ENCODE assay signal across 17 cellular contexts in the genomic region with DNA sequence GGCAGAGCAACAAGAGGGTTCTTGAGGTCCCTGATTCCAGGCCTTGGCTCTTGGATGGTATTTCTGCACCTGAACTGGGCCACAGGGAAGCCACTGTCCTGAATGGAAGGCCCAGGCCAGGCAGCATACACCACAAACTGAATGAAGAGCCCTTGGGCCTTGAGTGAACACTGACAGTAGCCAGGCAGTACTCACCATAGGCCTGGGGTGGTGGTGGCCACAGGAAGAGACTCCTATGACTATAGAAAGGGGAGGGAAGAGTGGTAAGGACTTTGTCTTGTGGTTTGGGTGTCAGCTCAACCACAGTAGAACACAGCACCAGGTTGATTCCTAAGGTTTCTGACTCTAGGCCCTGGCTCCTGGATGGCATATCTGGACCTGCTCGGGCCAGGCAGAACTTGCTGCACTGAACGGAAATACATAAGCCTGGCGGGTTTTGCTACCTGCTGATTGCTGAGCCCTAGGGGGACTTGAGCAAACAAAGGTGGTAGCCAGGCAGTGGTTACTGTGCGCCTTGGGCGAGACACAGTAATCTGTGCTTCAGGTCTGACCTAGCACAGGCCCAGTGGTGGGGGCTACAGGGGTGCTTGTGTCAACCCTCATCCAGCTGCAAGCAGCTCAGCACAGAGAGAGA.
DNase-seq lines count a peak whose midpoint lies in the region; ATAC-seq and TF ChIP-seq lines count a peak whose summit lies in the region.
"Had no signal": no experiment of that assay in that cellular context is flagged by ENCODE, and none has a peak within 500 bp of the region (broad histone marks: within the 10 kb centered on the region; RNA-seq: fewer than 3 reads in every experiment).

No MANE protein-coding gene starts in this region.

- peak; percentile 9 for ATAC-seq in Right ventricle myocardium superior (ENCODE audit: poor library complexity)
- peak; percentile 18 for ATAC-seq in activated naive CD8-positive, alpha-beta T cell treated with anti-CD3 and anti-CD28 coated beads, Interleukin-2, amount 10 ng/mL, durations not matched to agents 7 days and 5 days (ENCODE audit: low read depth)
- ATAC-seq in stimulated activated naive B cell treated with anti-CD40 and anti-IgM and Interleukin-4, amounts not matched to agents 10 μg/mL and 1 μg/mL and 100 μg/mL, for 72 hours (replicated peaks) = no peak
- no peak for ATAC-seq in HG03045 (IDR thresholded peaks at IDR 0.05; ENCODE audit: unreplicated experiment)
- no peak for ATAC-seq in HG02642 (IDR thresholded peaks at IDR 0.05; ENCODE audit: poor library complexity, unreplicated experiment)

- H2BK5ac ChIP-seq in mesenchymal stem cell (ENCODE audit: low read depth, low read length, poor library complexity, severe bottlenecking) = no peak overlapping the region

- H3K4me2 ChIP-seq in mesenchymal stem cell (ENCODE audit: low read length, poor library complexity, severe bottlenecking) = no peak overlapping the region

- no peak overlapping the region for H3K23ac ChIP-seq in mesenchymal stem cell (ENCODE audit: low read length in 2 of 2)

- H3K4me3 ChIP-seq in right atrium auricular region (no peak overlapping the region), mesenchymal stem cell (ENCODE audit: insufficient read depth in 1 of 2, low read depth in 1 of 2, low read length in 2 of 2) (no peak overlapping the region)
- H3K4me3 ChIP-seq: HAP-1 had no signal

- peaks cover 12% of the 10 kb centered on the region for H3K4me1 Mint-ChIP-seq in activated naive CD8-positive, alpha-beta T cell treated with anti-CD3 and anti-CD28 coated beads, Interleukin-2, amount 10 ng/mL, durations not matched to agents 7 days and 5 days
- H3K4me1 Mint-ChIP-seq in stimulated activated naive B cell treated with anti-CD40 and anti-IgM and Interleukin-4, amounts not matched to agents 10 μg/mL and 1 μg/mL and 100 μg/mL, for 72 hours = peaks cover 37 to 45% of the 10 kb centered on the region in 2 donors

- peaks cover 0 to 23% of the 10 kb centered on the region in 2 donors for H3K9me3 ChIP-seq in right atrium auricular region
- peaks cover 14% of the 10 kb centered on the region for H3K9me3 ChIP-seq in mesenchymal stem cell (ENCODE audit: control insufficient read depth, low read length)

- H3K9ac ChIP-seq in mesenchymal stem cell (ENCODE audit: low read length) = no peak overlapping the region

- H4K8ac ChIP-seq in mesenchymal stem cell (ENCODE audit: low read length) = no peak overlapping the region

- H3K14ac ChIP-seq in mesenchymal stem cell (ENCODE audit: low read length in 2 of 2) = no peak overlapping the region

- no peak for TF ChIP-seq CTCF in right atrium auricular region (IDR thresholded peaks at IDR 0.05)

- peak overlapping the region in 1 of 2 experiments; percentile 42 for H3K18ac ChIP-seq in mesenchymal stem cell (ENCODE audit: low read depth in 1 of 2, low read length in 2 of 2)

- H2AK5ac ChIP-seq in mesenchymal stem cell (ENCODE audit: low read length, severe bottlenecking) = peak overlapping the region; percentile 20

- no peaks in the 10 kb centered on the region for H3K27me3 Mint-ChIP-seq in activated naive CD8-positive, alpha-beta T cell treated with anti-CD3 and anti-CD28 coated beads, Interleukin-2, amount 10 ng/mL, durations not matched to agents 7 days and 5 days
- no peaks in the 10 kb centered on the region for H3K27me3 Mint-ChIP-seq in stimulated activated naive B cell treated with anti-CD40 and anti-IgM and Interleukin-4, amounts not matched to agents 10 μg/mL and 1 μg/mL and 100 μg/mL, for 72 hours

- no peak overlapping the region for H2BK12ac ChIP-seq in mesenchymal stem cell (ENCODE audit: low read length in 2 of 2)

- no peaks in the 10 kb centered on the region for H3K79me1 ChIP-seq in mesenchymal stem cell (replicated peaks; ENCODE audit: low read length, poor library complexity, severe bottlenecking)

- no peak overlapping the region for H4K91ac ChIP-seq in mesenchymal stem cell (ENCODE audit: low read length)

- H3K36me3 Mint-ChIP-seq in activated naive CD8-positive, alpha-beta T cell treated with anti-CD3 and anti-CD28 coated beads, Interleukin-2, amount 10 ng/mL, durations not matched to agents 7 days and 5 days = peaks cover 9% of the 10 kb centered on the region
- H3K36me3 Mint-ChIP-seq in stimulated activated naive B cell treated with anti-CD40 and anti-IgM and Interleukin-4, amounts not matched to agents 10 μg/mL and 1 μg/mL and 100 μg/mL, for 72 hours = peaks cover 27 to 40% of the 10 kb centered on the region in 2 donors

- H2BK120ac ChIP-seq in mesenchymal stem cell (ENCODE audit: low read depth, low read length) = no peak overlapping the region

- intact Hi-C loops in Right ventricle myocardium superior (cut with DNase I) = no loop called here

- peaks cover 0 to 18% of the 10 kb centered on the region in 2 donors for H3K4me1 ChIP-seq in right atrium auricular region
- peaks cover 11% of the 10 kb centered on the region for H3K4me1 ChIP-seq in mesenchymal stem cell (ENCODE audit: control insufficient read depth, insufficient read depth, low read depth, low read length)
- H3K4me1 ChIP-seq: HAP-1 had no signal

- no peak overlapping the region for H3K4ac ChIP-seq in mesenchymal stem cell (ENCODE audit: low read depth in 1 of 2, low read length in 2 of 2)

- H3K9me3 Mint-ChIP-seq in activated naive CD8-positive, alpha-beta T cell treated with anti-CD3 and anti-CD28 coated beads, Interleukin-2, amount 10 ng/mL, durations not matched to agents 7 days and 5 days = peaks cover 9% of the 10 kb centered on the region
- H3K9me3 Mint-ChIP-seq in stimulated activated naive B cell treated with anti-CD40 and anti-IgM and Interleukin-4, amounts not matched to agents 10 μg/mL and 1 μg/mL and 100 μg/mL, for 72 hours = peaks cover 13 to 16% of the 10 kb centered on the region in 2 donors

- no peak overlapping the region for H3K27ac Mint-ChIP-seq in activated naive CD8-positive, alpha-beta T cell treated with anti-CD3 and anti-CD28 coated beads, Interleukin-2, amount 10 ng/mL, durations not matched to agents 7 days and 5 days
- H3K27ac Mint-ChIP-seq in stimulated activated naive B cell treated with anti-CD40 and anti-IgM and Interleukin-4, amounts not matched to agents 10 μg/mL and 1 μg/mL and 100 μg/mL, for 72 hours = peak overlapping the region; percentile 51

- WGBS in mesenchymal stem cell = 96% methylated on average over 5 of the region's 5 CpGs

- no peak overlapping the region for H2AFZ ChIP-seq in mesenchymal stem cell (ENCODE audit: low read depth, low read length)

- DNase-seq in Right ventricle myocardium superior (no peak), right atrium auricular region (ENCODE audit: low spot score) (no peak), mesenchymal stem cell (no peak), putamen (ENCODE audit: low spot score) (no peak)
- no peak for DNase-seq in activated naive CD8-positive, alpha-beta T cell treated with anti-CD3 and anti-CD28 coated beads, Interleukin-2, amount 10 ng/mL, durations not matched to agents 7 days and 5 days
- no peak for DNase-seq in stimulated activated naive B cell treated with anti-CD40 and anti-IgM and Interleukin-4, amounts not matched to agents 10 μg/mL and 1 μg/mL and 100 μg/mL, for 72 hours
- DNase-seq: C1 segment of cervical spinal cord, EL, MM.1S, NCI-H1105 treated with DMSO at 0.1 percent for 48 hours, NCI-H1930, NCI-H2171, NCI-H446 treated with DMSO at 0.1 percent for 48 hours, NCI-H748 treated with DMSO at 0.1 percent for 48 hours had no signal

- H2BK15ac ChIP-seq in mesenchymal stem cell (ENCODE audit: low read depth, poor library complexity, severe bottlenecking) = no peak overlapping the region

- H3K27me3 ChIP-seq in right atrium auricular region (no peaks in the 10 kb centered on the region), mesenchymal stem cell (ENCODE audit: control insufficient read depth in 1 of 2, insufficient read depth in 1 of 2, low read length in 2 of 2) (no peaks in the 10 kb centered on the region)

- POLR2A ChIA-PET in activated naive CD8-positive, alpha-beta T cell treated with anti-CD3 and anti-CD28 coated beads, Interleukin-2, amount 10 ng/mL, durations not matched to agents 7 days and 5 days (lab: Charles Lee) = no interaction called here

- H3K4me3 Mint-ChIP-seq in activated naive CD8-positive, alpha-beta T cell treated with anti-CD3 and anti-CD28 coated beads, Interleukin-2, amount 10 ng/mL, durations not matched to agents 7 days and 5 days = no peak overlapping the region
- H3K4me3 Mint-ChIP-seq in stimulated activated naive B cell treated with anti-CD40 and anti-IgM and Interleukin-4, amounts not matched to agents 10 μg/mL and 1 μg/mL and 100 μg/mL, for 72 hours = no peak overlapping the region

- no peaks in the 10 kb centered on the region for H3K36me3 ChIP-seq in right atrium auricular region
- peaks cover 0 to 4% of the 10 kb centered on the region in 2 experiments for H3K36me3 ChIP-seq in mesenchymal stem cell (ENCODE audit: control insufficient read depth in 1 of 2, insufficient read depth in 2 of 2, low read depth in 1 of 2, low read length in 2 of 2)
- H3K36me3 ChIP-seq: HAP-1 had no signal

- H3K27ac ChIP-seq in right atrium auricular region (no peak overlapping the region), mesenchymal stem cell (ENCODE audit: low read length, poor library complexity, severe bottlenecking) (no peak overlapping the region)

Comparison
In these comparisons a context has a peak if more than half of its experiments do, and no peak if none do; other contexts are left out.
1. ATAC-seq: peak in Right ventricle myocardium superior (single experiment) and activated naive CD8-positive, alpha-beta T cell treated with anti-CD3 and anti-CD28 coated beads, Interleukin-2, amount 10 ng/mL, durations not matched to agents 7 days and 5 days (single experiment); none in stimulated activated naive B cell treated with anti-CD40 and anti-IgM and Interleukin-4, amounts not matched to agents 10 μg/mL and 1 μg/mL and 100 μg/mL, for 72 hours (0 of 2), HG03045 (single experiment) and HG02642 (single experiment).